Comparison of ENCODE assay signal across 13 cellular contexts in the genomic region with DNA sequence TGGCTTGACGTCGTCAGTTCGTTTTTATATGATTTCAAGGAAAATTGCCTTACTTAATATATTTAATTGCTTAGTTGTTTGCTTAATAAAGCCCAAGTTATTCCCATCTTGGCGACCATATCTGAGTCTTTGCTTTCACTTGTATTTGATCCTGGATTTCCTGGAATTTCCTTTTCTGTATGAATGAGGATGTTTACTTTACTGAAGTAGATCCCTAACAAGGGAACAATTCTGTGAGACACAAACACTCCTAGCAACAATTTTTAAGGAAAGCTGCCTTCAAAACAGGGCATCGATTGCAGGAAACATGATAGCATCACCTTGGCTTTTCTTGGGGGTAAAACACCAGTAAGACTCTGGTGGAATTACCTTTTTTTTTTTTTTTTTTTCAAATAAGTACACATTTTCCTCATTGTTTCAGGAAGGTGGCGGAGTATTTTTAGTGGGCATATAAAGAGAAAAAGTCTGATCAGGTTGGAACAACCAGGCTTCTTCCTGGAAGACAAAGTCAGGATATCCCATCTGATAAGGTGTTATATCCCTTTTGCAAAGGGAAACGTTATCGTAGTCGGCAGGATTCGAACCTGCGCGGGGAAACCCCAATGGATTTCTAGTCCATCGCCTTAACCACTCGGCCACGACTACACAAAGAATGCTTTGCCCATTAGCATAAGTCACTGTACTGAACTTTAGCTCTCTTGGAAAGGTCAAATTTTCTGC.
DNase-seq lines count a peak whose midpoint lies in the region; TF ChIP-seq lines count a peak whose summit lies in the region.
"Had no signal": no experiment of that assay in that cellular context is flagged by ENCODE, and none has a peak within 500 bp of the region (broad histone marks: within the 10 kb centered on the region; RNA-seq: fewer than 3 reads in every experiment).

No MANE protein-coding gene starts in this region.

- H2AK5ac ChIP-seq in H9 (ENCODE audit: insufficient read length, low read length): no peak overlapping the region

- H3K4me1 Mint-ChIP-seq in H9: peaks cover 11 to 18% of the 10 kb centered on the region in 2 experiments
- peaks cover 19% of the 10 kb centered on the region for H3K4me1 Mint-ChIP-seq in mesothelial cell of epicardium

- H3K9ac ChIP-seq in H9 (ENCODE audit: extremely low read depth, insufficient read length, low read length) (no peak overlapping the region), OCI-LY3 (ENCODE audit: low read length) (no peak overlapping the region)

- no peak overlapping the region for H3K14ac ChIP-seq in H9 (ENCODE audit: insufficient read depth, low read length)

- no peak overlapping the region for H2BK12ac ChIP-seq in H9 (ENCODE audit: insufficient read length, low read depth, low read length)

- H3K27ac Mint-ChIP-seq in H9: no peak overlapping the region
- no peak overlapping the region for H3K27ac Mint-ChIP-seq in mesothelial cell of epicardium
- H3K27ac Mint-ChIP-seq: activated naive CD8-positive, alpha-beta T cell treated with anti-CD3 and anti-CD28 coated beads, Interleukin-2, amount 10 ng/mL, durations not matched to agents 7 days and 5 days had no signal

- H2BK15ac ChIP-seq in H9 (ENCODE audit: low read depth, low read length): no peak overlapping the region

- no peak overlapping the region for H3K18ac ChIP-seq in H9 (ENCODE audit: insufficient read length, low read depth, low read length)

- H3K27ac ChIP-seq in H9 (ENCODE audit: insufficient read length, low read depth, low read length): no peak overlapping the region
- no peak overlapping the region for H3K27ac ChIP-seq in OCI-LY3 (ENCODE audit: low read length)
- H3K27ac ChIP-seq: gastroesophageal sphincter, left lung, RWPE1, VCaP had no signal

- H2BK20ac ChIP-seq in H9 (ENCODE audit: low read depth, low read length, poor library complexity, severe bottlenecking): no peak overlapping the region

- no peak overlapping the region for H3K23ac ChIP-seq in H9 (ENCODE audit: insufficient read length, low read depth, low read length)

- H3T11ph ChIP-seq in H9 (ENCODE audit: low read length): no peak overlapping the region

- no CpG with 5 or more reads among the region's 15 CpGs for WGBS in H9 (ENCODE audit: extremely low coverage, insufficient read length, low lambda C conversion rate)

- H4K91ac ChIP-seq in H9 (ENCODE audit: insufficient read length, low read depth, low read length): no peak overlapping the region

- H3K4me3 Mint-ChIP-seq in H9 (peak overlapping the region; percentile 46 to 72), mesothelial cell of epicardium (no peak overlapping the region)
- H3K4me3 Mint-ChIP-seq: activated naive CD8-positive, alpha-beta T cell treated with anti-CD3 and anti-CD28 coated beads, Interleukin-2, amount 10 ng/mL, durations not matched to agents 7 days and 5 days had no signal

- H3K9me3 ChIP-seq in H9 (ENCODE audit: control insufficient read depth, low read depth, low read length) (no peaks in the 10 kb centered on the region), OCI-LY3 (ENCODE audit: insufficient read depth, low read length) (no peaks in the 10 kb centered on the region)

- peak overlapping the region; percentile 67 for H3K4me3 ChIP-seq in OCI-LY3 (ENCODE audit: low read length)
- H3K4me3 ChIP-seq: gastroesophageal sphincter, left lung had no signal

- H3K27me3 Mint-ChIP-seq in H9 (ENCODE audit: low read depth) (peaks cover 21% of the 10 kb centered on the region), mesothelial cell of epicardium (ENCODE audit: low read depth) (peaks cover 41% of the 10 kb centered on the region)

- H3K4ac ChIP-seq in H9 (ENCODE audit: low read depth, low read length): no peak overlapping the region

- H3K4me1 ChIP-seq in H9 (ENCODE audit: insufficient read depth, low read length): no peaks in the 10 kb centered on the region
- peaks cover 5% of the 10 kb centered on the region; the same call in 1 of the 2 replicates for H3K4me1 ChIP-seq in OCI-LY3 (ENCODE audit: low read length)
- H3K4me1 ChIP-seq: left lung had no signal

- no peak overlapping the region for H4K8ac ChIP-seq in H9 (replicated peaks; ENCODE audit: insufficient read length, low read depth, low read length)

- peaks cover 9% of the 10 kb centered on the region for H3K23me2 ChIP-seq in H9 (ENCODE audit: insufficient read length, low read depth, low read length, poor library complexity, severe bottlenecking)

- H3K9me3 Mint-ChIP-seq in H9: no peaks in the 10 kb centered on the region; a peak in 1 of 5 replicates
- H3K9me3 Mint-ChIP-seq in mesothelial cell of epicardium: no peaks in the 10 kb centered on the region
- H3K9me3 Mint-ChIP-seq: activated naive CD8-positive, alpha-beta T cell treated with anti-CD3 and anti-CD28 coated beads, Interleukin-2, amount 10 ng/mL, durations not matched to agents 7 days and 5 days had no signal

- no peaks in the 10 kb centered on the region for H3K36me3 ChIP-seq in OCI-LY3 (replicated peaks; ENCODE audit: low read depth, low read length)
- H3K36me3 ChIP-seq: gastroesophageal sphincter, left lung had no signal

- no peak overlapping the region for H4K5ac ChIP-seq in H9 (ENCODE audit: insufficient read length, low read depth, low read length)

- peak; percentile 92 for DNase-seq in DMS 273 (lab: John Stamatoyannopoulos, UW; ENCODE audit: unreplicated experiment)
- peak; percentile 60 for DNase-seq in H9
- DNase-seq in erythroblast (lab: John Stamatoyannopoulos, UW): peak; percentile 28 to 44
- DNase-seq in NCI-H2081 treated with DMSO at 0.1 percent for 48 hours (lab: John Stamatoyannopoulos, UW): no peak
- DNase-seq in mesothelial cell of epicardium (ENCODE audit: low spot score in 2 of 2, unreplicated experiment in 2 of 2): no peak
- DNase-seq in SIG-M5 (lab: John Stamatoyannopoulos, UW): no peak
- DNase-seq: activated naive CD8-positive, alpha-beta T cell treated with anti-CD3 and anti-CD28 coated beads, Interleukin-2, amount 10 ng/mL, durations not matched to agents 7 days and 5 days; left lung; occipital lobe had no signal

- H2BK5ac ChIP-seq in H9 (ENCODE audit: insufficient read length, low read length): no peak overlapping the region

- H3K79me1 ChIP-seq in H9 (ENCODE audit: insufficient read depth, low read depth, low read length, poor library complexity, severe bottlenecking): no peaks in the 10 kb centered on the region

- no peak overlapping the region for H2BK120ac ChIP-seq in H9 (ENCODE audit: low read depth, low read length, poor library complexity, severe bottlenecking)

- no peak overlapping the region for H3K56ac ChIP-seq in H9 (ENCODE audit: insufficient read length, low read depth, low read length)

- H3K79me2 ChIP-seq in H9 (ENCODE audit: insufficient read depth, low read length) (no peaks in the 10 kb centered on the region), OCI-LY3 (ENCODE audit: low read length) (no peaks in the 10 kb centered on the region)

- no peaks in the 10 kb centered on the region for H3K27me3 ChIP-seq in H9 (ENCODE audit: insufficient read depth, low read length)
- H3K27me3 ChIP-seq in OCI-LY3 (ENCODE audit: low read depth, low read length): no peaks in the 10 kb centered on the region

- TF ChIP-seq CTCF in H9 (conservative IDR thresholded peaks at IDR 0.05) (no peak), OCI-LY3 (IDR thresholded peaks at IDR 0.05; ENCODE audit: low read depth, low read length) (no peak), mesothelial cell of epicardium (IDR thresholded peaks at IDR 0.05; ENCODE audit: unreplicated experiment) (no peak)

- H2AFZ ChIP-seq in H9 (ENCODE audit: low read length) (no peak overlapping the region), OCI-LY3 (ENCODE audit: low read depth, low read length) (no peak overlapping the region)

- TF ChIP-seq POLR2A in erythroblast (IDR thresholded peaks at IDR 0.05; ENCODE audit: low read length): no peak

- H4K20me1 ChIP-seq in H9 (ENCODE audit: control insufficient read depth, insufficient read depth, insufficient read length) (no peaks in the 10 kb centered on the region), OCI-LY3 (ENCODE audit: insufficient read depth, low read length) (no peaks in the 10 kb centered on the region)

- H3K4me2 ChIP-seq in H9 (ENCODE audit: insufficient read depth, insufficient read length, low read length) (peak overlapping the region; percentile 57), OCI-LY3 (ENCODE audit: low read length) (peak overlapping the region; percentile 65)

- no peaks in the 10 kb centered on the region; a peak in 1 of 7 replicates for H3K36me3 Mint-ChIP-seq in H9 (ENCODE audit: insufficient read depth in 1 of 3, low read depth in 3 of 3)
- no peaks in the 10 kb centered on the region for H3K36me3 Mint-ChIP-seq in mesothelial cell of epicardium
- H3K36me3 Mint-ChIP-seq: activated naive CD8-positive, alpha-beta T cell treated with anti-CD3 and anti-CD28 coated beads, Interleukin-2, amount 10 ng/mL, durations not matched to agents 7 days and 5 days had no signal

Comparison
In these comparisons a context has a peak if more than half of its experiments do, and no peak if none do; other contexts are left out.
1. DNase-seq: peak in DMS 273 (single experiment), H9 (single experiment) and erythroblast (2 of 2); none in NCI-H2081 treated with DMSO at 0.1 percent for 48 hours (single experiment), mesothelial cell of epicardium (0 of 2) and SIG-M5 (single experiment).